ENCODE assay signal across 1 cellular context in the genomic region with DNA sequence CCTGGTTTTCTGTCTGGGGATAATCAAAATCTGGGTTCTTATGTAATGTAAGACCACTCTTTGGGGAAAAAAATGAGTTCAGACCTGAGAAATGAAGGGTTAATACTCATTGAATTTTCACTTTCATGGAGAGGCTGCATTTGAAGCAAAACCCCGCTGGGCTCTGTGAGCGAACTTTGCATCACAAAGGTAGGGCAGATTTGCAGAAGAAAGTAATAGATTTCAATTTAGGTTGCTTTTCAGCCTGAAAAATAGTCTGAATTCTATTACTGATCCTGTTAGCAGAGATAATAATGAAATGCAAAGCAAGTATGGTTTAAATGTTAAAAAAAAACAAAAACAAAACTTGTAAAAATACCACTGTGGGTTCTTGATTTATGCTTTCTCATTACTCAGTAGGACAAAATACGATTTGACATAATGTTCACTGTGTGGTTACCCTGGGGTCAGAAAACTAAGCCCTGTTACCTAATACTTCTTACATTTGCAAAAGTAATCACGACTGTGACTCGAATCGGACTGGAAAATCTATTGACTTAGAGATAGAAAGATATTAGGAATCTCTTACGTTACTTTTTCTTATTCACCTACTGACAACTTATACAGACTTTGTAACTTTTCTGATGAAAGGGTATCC.
TF ChIP-seq lines count a peak whose summit lies in the region.

No MANE protein-coding gene starts in this region.

TF ChIP-seq in HEK293, 187 proteins besides CTCF, POLR2A, EP300 and RAD21 (continued from another document and continues in another):
- TF ChIP-seq, protein P1, sequence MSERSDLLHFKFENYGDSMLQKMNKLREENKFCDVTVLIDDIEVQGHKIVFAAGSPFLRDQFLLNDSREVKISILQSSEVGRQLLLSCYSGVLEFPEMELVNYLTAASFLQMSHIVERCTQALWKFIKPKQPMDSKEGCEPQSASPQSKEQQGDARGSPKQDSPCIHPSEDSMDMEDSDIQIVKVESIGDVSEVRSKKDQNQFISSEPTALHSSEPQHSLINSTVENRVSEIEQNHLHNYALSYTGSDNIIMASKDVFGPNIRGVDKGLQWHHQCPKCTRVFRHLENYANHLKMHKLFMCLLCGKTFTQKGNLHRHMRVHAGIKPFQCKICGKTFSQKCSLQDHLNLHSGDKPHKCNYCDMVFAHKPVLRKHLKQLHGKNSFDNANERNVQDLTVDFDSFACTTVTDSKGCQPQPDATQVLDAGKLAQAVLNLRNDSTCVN (tag by site-specific recombination; optimal IDR thresholded peaks at IDR 0.05): no peak
- TF ChIP-seq, protein P2, sequence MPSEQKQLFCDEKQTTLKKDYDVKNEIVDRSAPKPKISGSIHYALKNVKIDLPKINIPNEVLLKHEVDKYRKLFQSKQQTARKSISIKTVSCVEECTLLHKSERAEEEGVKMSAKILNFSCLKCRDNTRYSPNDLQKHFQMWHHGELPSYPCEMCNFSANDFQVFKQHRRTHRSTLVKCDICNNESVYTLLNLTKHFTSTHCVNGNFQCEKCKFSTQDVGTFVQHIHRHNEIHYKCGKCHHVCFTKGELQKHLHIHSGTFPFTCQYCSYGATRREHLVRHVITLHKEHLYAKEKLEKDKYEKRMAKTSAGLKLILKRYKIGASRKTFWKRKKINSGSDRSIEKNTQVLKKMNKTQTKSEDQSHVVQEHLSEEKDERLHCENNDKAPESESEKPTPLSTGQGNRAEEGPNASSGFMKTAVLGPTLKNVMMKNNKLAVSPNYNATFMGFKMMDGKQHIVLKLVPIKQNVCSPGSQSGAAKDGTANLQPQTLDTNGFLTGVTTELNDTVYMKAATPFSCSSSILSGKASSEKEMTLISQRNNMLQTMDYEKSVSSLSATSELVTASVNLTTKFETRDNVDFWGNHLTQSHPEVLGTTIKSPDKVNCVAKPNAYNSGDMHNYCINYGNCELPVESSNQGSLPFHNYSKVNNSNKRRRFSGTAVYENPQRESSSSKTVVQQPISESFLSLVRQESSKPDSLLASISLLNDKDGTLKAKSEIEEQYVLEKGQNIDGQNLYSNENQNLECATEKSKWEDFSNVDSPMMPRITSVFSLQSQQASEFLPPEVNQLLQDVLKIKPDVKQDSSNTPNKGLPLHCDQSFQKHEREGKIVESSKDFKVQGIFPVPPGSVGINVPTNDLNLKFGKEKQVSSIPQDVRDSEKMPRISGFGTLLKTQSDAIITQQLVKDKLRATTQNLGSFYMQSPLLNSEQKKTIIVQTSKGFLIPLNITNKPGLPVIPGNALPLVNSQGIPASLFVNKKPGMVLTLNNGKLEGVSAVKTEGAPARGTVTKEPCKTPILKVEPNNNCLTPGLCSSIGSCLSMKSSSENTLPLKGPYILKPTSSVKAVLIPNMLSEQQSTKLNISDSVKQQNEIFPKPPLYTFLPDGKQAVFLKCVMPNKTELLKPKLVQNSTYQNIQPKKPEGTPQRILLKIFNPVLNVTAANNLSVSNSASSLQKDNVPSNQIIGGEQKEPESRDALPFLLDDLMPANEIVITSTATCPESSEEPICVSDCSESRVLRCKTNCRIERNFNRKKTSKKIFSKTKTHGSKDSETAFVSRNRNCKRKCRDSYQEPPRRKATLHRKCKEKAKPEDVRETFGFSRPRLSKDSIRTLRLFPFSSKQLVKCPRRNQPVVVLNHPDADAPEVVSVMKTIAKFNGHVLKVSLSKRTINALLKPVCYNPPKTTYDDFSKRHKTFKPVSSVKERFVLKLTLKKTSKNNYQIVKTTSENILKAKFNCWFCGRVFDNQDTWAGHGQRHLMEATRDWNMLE (tag by site-specific recombination; conservative IDR thresholded peaks at IDR 0.05; ENCODE audit: low read depth): no peak
- TF ChIP-seq PRDM1 (tag by site-specific recombination; IDR thresholded peaks at IDR 0.05): peak; percentile 62
- TF ChIP-seq ZNF391 (tag by site-specific recombination; IDR thresholded peaks at IDR 0.05; ENCODE audit: borderline replicate concordance, low read depth): no peak
- no peak for TF ChIP-seq ZNF626 (tag by site-specific recombination; IDR thresholded peaks at IDR 0.05)
- no peak for TF ChIP-seq ZNF768 (tag by site-specific recombination; IDR thresholded peaks at IDR 0.05)
- TF ChIP-seq BCL11A (tag by site-specific recombination; IDR thresholded peaks at IDR 0.05; ENCODE audit: low read depth): no peak
- no peak for TF ChIP-seq KLF8 (tag by site-specific recombination; IDR thresholded peaks at IDR 0.05)
- no peak for TF ChIP-seq ZNF664 (tag by site-specific recombination; IDR thresholded peaks at IDR 0.05)
- TF ChIP-seq FEZF1 (tag by site-specific recombination; IDR thresholded peaks at IDR 0.05): no peak
- TF ChIP-seq BCL11B (tag by site-specific recombination; IDR thresholded peaks at IDR 0.05; ENCODE audit: low read depth): no peak
- TF ChIP-seq ZNF16 (tag by site-specific recombination; IDR thresholded peaks at IDR 0.05; ENCODE audit: low read depth): no peak
- TF ChIP-seq, protein P3, sequence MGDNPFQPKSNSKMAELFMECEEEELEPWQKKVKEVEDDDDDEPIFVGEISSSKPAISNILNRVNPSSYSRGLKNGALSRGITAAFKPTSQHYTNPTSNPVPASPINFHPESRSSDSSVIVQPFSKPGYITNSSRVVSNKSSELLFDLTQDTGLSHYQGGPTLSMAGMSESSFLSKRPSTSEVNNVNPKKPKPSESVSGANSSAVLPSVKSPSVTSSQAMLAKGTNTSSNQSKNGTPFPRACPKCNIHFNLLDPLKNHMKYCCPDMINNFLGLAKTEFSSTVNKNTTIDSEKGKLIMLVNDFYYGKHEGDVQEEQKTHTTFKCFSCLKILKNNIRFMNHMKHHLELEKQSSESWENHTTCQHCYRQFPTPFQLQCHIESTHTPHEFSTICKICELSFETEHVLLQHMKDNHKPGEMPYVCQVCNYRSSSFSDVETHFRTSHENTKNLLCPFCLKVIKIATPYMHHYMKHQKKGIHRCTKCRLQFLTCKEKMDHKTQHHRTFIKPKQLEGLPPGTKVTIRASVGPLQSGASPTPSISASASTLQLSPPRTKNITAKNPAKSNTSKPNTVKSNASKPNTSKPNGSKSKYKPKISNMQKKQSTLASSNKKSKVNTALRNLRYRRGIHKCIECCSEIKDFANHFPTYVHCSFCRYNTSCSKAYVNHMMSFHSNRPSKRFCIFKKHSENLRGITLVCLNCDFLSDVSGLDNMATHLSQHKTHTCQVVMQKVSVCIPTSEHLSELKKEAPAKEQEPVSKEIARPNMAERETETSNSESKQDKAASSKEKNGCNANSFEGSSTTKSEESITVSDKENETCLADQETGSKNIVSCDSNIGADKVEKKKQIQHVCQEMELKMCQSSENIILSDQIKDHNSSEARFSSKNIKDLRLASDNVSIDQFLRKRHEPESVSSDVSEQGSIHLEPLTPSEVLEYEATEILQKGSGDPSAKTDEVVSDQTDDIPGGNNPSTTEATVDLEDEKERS (tag by site-specific recombination; IDR thresholded peaks at IDR 0.05): no peak
- TF ChIP-seq ZNF426 (tag by site-specific recombination; IDR thresholded peaks at IDR 0.05): no peak
- no peak for TF ChIP-seq ZNF624 (tag by site-specific recombination; IDR thresholded peaks at IDR 0.05)
- TF ChIP-seq, protein P4, sequence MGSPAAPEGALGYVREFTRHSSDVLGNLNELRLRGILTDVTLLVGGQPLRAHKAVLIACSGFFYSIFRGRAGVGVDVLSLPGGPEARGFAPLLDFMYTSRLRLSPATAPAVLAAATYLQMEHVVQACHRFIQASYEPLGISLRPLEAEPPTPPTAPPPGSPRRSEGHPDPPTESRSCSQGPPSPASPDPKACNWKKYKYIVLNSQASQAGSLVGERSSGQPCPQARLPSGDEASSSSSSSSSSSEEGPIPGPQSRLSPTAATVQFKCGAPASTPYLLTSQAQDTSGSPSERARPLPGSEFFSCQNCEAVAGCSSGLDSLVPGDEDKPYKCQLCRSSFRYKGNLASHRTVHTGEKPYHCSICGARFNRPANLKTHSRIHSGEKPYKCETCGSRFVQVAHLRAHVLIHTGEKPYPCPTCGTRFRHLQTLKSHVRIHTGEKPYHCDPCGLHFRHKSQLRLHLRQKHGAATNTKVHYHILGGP (tag by site-specific recombination; IDR thresholded peaks at IDR 0.05): no peak
- TF ChIP-seq TRIM28 (IDR thresholded peaks at IDR 0.05; ENCODE audit: borderline replicate concordance, low read length): peak; percentile 36; the same call in 1 of the 2 replicates
- no peak for TF ChIP-seq ZBTB48 (tag by site-specific recombination; IDR thresholded peaks at IDR 0.05)
- TF ChIP-seq, protein P5, sequence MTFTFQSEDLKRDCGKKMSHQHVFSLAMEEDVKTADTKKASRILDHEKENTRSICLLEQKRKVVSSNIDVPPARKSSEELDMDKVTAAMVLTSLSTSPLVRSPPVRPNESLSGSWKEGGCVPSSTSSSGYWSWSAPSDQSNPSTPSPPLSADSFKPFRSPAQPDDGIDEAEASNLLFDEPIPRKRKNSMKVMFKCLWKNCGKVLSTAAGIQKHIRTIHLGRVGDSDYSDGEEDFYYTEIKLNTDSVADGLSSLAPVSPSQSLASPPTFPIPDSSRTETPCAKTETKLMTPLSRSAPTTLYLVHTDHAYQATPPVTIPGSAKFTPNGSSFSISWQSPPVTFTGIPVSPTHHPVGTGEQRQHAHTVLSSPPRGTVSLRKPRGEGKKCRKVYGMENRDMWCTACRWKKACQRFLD (tag by site-specific recombination; IDR thresholded peaks at IDR 0.05): no peak
- peak; percentile 47 for TF ChIP-seq ZBTB17 (tag by site-specific recombination; IDR thresholded peaks at IDR 0.05)
- TF ChIP-seq ZNF302 (tag by site-specific recombination; IDR thresholded peaks at IDR 0.05; ENCODE audit: low read depth): no peak
- no peak for TF ChIP-seq ZNF23 (tag by site-specific recombination; IDR thresholded peaks at IDR 0.05; ENCODE audit: borderline replicate concordance)
- TF ChIP-seq SP2 (tag by site-specific recombination; IDR thresholded peaks at IDR 0.05): no peak
- TF ChIP-seq ZNF221 (tag by site-specific recombination; IDR thresholded peaks at IDR 0.05; ENCODE audit: borderline replicate concordance): no peak
- TF ChIP-seq, protein P6, sequence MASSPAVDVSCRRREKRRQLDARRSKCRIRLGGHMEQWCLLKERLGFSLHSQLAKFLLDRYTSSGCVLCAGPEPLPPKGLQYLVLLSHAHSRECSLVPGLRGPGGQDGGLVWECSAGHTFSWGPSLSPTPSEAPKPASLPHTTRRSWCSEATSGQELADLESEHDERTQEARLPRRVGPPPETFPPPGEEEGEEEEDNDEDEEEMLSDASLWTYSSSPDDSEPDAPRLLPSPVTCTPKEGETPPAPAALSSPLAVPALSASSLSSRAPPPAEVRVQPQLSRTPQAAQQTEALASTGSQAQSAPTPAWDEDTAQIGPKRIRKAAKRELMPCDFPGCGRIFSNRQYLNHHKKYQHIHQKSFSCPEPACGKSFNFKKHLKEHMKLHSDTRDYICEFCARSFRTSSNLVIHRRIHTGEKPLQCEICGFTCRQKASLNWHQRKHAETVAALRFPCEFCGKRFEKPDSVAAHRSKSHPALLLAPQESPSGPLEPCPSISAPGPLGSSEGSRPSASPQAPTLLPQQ (tag by site-specific recombination; IDR thresholded peaks at IDR 0.05): no peak
- TF ChIP-seq WT1 (tag by site-specific recombination; IDR thresholded peaks at IDR 0.05): no peak
- TF ChIP-seq, protein P7, sequence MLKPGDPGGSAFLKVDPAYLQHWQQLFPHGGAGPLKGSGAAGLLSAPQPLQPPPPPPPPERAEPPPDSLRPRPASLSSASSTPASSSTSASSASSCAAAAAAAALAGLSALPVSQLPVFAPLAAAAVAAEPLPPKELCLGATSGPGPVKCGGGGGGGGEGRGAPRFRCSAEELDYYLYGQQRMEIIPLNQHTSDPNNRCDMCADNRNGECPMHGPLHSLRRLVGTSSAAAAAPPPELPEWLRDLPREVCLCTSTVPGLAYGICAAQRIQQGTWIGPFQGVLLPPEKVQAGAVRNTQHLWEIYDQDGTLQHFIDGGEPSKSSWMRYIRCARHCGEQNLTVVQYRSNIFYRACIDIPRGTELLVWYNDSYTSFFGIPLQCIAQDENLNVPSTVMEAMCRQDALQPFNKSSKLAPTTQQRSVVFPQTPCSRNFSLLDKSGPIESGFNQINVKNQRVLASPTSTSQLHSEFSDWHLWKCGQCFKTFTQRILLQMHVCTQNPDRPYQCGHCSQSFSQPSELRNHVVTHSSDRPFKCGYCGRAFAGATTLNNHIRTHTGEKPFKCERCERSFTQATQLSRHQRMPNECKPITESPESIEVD (tag by site-specific recombination; IDR thresholded peaks at IDR 0.05): peak; percentile 94
- TF ChIP-seq ZNF843 (tag by site-specific recombination; IDR thresholded peaks at IDR 0.05): peak; percentile 66; the same call in 1 of the 2 replicates
- TF ChIP-seq ZNF169 (tag by site-specific recombination; IDR thresholded peaks at IDR 0.05): no peak
- no peak for TF ChIP-seq ZNF776 (tag by site-specific recombination; IDR thresholded peaks at IDR 0.05; ENCODE audit: borderline replicate concordance)
- no peak for TF ChIP-seq GLIS2 (tag by site-specific recombination; IDR thresholded peaks at IDR 0.05)
- TF ChIP-seq ZFP3 (tag by site-specific recombination; IDR thresholded peaks at IDR 0.05; ENCODE audit: low read depth): no peak
- TF ChIP-seq, protein P8, sequence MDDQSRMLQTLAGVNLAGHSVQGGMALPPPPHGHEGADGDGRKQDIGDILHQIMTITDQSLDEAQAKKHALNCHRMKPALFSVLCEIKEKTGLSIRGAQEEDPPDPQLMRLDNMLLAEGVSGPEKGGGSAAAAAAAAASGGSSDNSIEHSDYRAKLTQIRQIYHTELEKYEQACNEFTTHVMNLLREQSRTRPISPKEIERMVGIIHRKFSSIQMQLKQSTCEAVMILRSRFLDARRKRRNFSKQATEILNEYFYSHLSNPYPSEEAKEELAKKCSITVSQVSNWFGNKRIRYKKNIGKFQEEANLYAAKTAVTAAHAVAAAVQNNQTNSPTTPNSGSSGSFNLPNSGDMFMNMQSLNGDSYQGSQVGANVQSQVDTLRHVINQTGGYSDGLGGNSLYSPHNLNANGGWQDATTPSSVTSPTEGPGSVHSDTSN (CRISPR knock-in tag; IDR thresholded peaks at IDR 0.05): no peak
- no peak for TF ChIP-seq HOXC10 (CRISPR knock-in tag; IDR thresholded peaks at IDR 0.05)
- TF ChIP-seq, protein P9, sequence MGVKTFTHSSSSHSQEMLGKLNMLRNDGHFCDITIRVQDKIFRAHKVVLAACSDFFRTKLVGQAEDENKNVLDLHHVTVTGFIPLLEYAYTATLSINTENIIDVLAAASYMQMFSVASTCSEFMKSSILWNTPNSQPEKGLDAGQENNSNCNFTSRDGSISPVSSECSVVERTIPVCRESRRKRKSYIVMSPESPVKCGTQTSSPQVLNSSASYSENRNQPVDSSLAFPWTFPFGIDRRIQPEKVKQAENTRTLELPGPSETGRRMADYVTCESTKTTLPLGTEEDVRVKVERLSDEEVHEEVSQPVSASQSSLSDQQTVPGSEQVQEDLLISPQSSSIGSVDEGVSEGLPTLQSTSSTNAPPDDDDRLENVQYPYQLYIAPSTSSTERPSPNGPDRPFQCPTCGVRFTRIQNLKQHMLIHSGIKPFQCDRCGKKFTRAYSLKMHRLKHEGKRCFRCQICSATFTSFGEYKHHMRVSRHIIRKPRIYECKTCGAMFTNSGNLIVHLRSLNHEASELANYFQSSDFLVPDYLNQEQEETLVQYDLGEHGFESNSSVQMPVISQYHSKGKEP (tag by site-specific recombination; IDR thresholded peaks at IDR 0.05): peak; percentile 29; the same call in 1 of the 2 replicates
- TF ChIP-seq ZNF658 (tag by site-specific recombination; IDR thresholded peaks at IDR 0.05): no peak
- TF ChIP-seq ZFP41 (tag by site-specific recombination; IDR thresholded peaks at IDR 0.05; ENCODE audit: borderline replicate concordance): no peak
